In the genomic region with DNA sequence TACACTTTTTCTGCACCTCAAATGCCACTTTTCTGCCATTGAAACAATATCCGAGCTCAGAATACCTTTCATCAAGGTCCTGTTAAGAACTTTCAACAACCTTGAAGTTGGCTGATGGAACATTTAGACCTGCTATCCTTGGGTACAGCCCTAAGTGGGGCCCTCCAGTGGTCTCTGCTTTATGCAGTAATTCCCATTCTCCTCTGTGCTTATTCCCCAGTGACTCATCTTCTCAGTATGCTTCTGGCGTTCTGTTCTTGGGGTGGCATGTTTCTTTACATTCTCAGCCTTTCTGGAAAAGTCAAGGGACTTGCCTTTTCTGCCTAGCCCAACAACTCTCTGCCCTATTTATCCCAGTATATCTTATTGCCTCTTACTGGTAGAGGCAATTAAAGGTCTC, we compare ENCODE assay signal across 8 cellular contexts. TPM values are rescaled to one million over a fixed set of nuclear protein-coding genes. Genes with fewer than 3 reads are reported as not detected.
DNase-seq lines count a peak whose midpoint lies in the region; ATAC-seq and TF ChIP-seq lines count a peak whose summit lies in the region.

No MANE protein-coding gene starts in this region.

- peak overlapping the region; percentile 34 to 75 for H3K27ac Mint-ChIP-seq in natural killer cell treated with Interleukin-12 subunit alpha and Interleukin-12 subunit beta and Interleukin-15 and Interleukin-18, amount 100 ng/mL, for 72 hours
- H3K27ac Mint-ChIP-seq in natural killer cell (peak overlapping the region in 1 of 2 donors; percentile 41), nephron progenitor cell (no peak overlapping the region)

- no peak for ATAC-seq in natural killer cell treated with Interleukin-12 subunit alpha and Interleukin-12 subunit beta and Interleukin-15 and Interleukin-18, amount 100 ng/mL, for 72 hours
- no peak for ATAC-seq in natural killer cell
- ATAC-seq in SK-N-SH treated with all-trans-retinoic acid at 6 μM for 48 hours: peak; percentile 96
- ATAC-seq in HG02981 (IDR thresholded peaks at IDR 0.05; ENCODE audit: unreplicated experiment): no peak

- intact Hi-C loops in natural killer cell (cut with micrococcal nuclease): no loop called here

- peaks cover 59 to 80% of the 10 kb centered on the region in 2 donors for H3K4me1 Mint-ChIP-seq in natural killer cell treated with Interleukin-12 subunit alpha and Interleukin-12 subunit beta and Interleukin-15 and Interleukin-18, amount 100 ng/mL, for 72 hours (ENCODE audit: low read depth in 2 of 2)
- H3K4me1 Mint-ChIP-seq in natural killer cell (peaks cover 64 to 67% of the 10 kb centered on the region in 2 donors), nephron progenitor cell (peaks cover 60% of the 10 kb centered on the region)

- peak overlapping the region; percentile 6 for H3K4me3 Mint-ChIP-seq in natural killer cell treated with Interleukin-12 subunit alpha and Interleukin-12 subunit beta and Interleukin-15 and Interleukin-18, amount 100 ng/mL, for 72 hours
- no peak overlapping the region for H3K4me3 Mint-ChIP-seq in natural killer cell
- no peak overlapping the region for H3K4me3 Mint-ChIP-seq in nephron progenitor cell

- no peak for DNase-seq in natural killer cell treated with Interleukin-12 subunit alpha and Interleukin-12 subunit beta and Interleukin-15 and Interleukin-18, amount 100 ng/mL, for 72 hours (ENCODE audit: low spot score)
- DNase-seq in natural killer cell (no peak), fibroblast of peridontal ligament (ENCODE audit: extremely low read depth) (peak; percentile 68), nephron progenitor cell (no peak), T1000 (lab: John Stamatoyannopoulos, UW) (no peak)
- DNase-seq in stimulated activated CD4-positive, alpha-beta T cell treated with anti-CD3 and anti-CD28 coated beads, Interleukin-1b, Interleukin-23, amount 100 ng/mL, for 48 hours: no peak

- no peaks in the 10 kb centered on the region for H3K27me3 Mint-ChIP-seq in natural killer cell treated with Interleukin-12 subunit alpha and Interleukin-12 subunit beta and Interleukin-15 and Interleukin-18, amount 100 ng/mL, for 72 hours
- H3K27me3 Mint-ChIP-seq in natural killer cell (ENCODE audit: low read depth in 2 of 2): no peaks in the 10 kb centered on the region
- peaks cover 2% of the 10 kb centered on the region for H3K27me3 Mint-ChIP-seq in nephron progenitor cell (ENCODE audit: low read depth, poor library complexity)

- H3K36me3 Mint-ChIP-seq in natural killer cell treated with Interleukin-12 subunit alpha and Interleukin-12 subunit beta and Interleukin-15 and Interleukin-18, amount 100 ng/mL, for 72 hours: peaks cover 9% of the 10 kb centered on the region
- H3K36me3 Mint-ChIP-seq in natural killer cell (no peaks in the 10 kb centered on the region), nephron progenitor cell (ENCODE audit: low read depth) (peaks cover 19% of the 10 kb centered on the region)

- no peaks in the 10 kb centered on the region for H3K9me3 Mint-ChIP-seq in natural killer cell treated with Interleukin-12 subunit alpha and Interleukin-12 subunit beta and Interleukin-15 and Interleukin-18, amount 100 ng/mL, for 72 hours
- H3K9me3 Mint-ChIP-seq in natural killer cell (no peaks in the 10 kb centered on the region), nephron progenitor cell (no peaks in the 10 kb centered on the region)

- TF ChIP-seq CTCF in natural killer cell (IDR thresholded peaks at IDR 0.05) (no peak), nephron progenitor cell (IDR thresholded peaks at IDR 0.05) (no peak)

TF ChIP-seq in SK-N-SH treated with all-trans-retinoic acid at 6 μM for 48 hours, 23 proteins besides CTCF, POLR2A, EP300 and RAD21:
- TF ChIP-seq ZNF70 (CRISPR knock-in tag; IDR thresholded peaks at IDR 0.05) (no peak), TOX (CRISPR knock-in tag; IDR thresholded peaks at IDR 0.05; ENCODE audit: borderline replicate concordance) (no peak), RARB (CRISPR knock-in tag; IDR thresholded peaks at IDR 0.05) (no peak), ZNF565 (CRISPR knock-in tag; conservative IDR thresholded peaks at IDR 0.05; ENCODE audit: low read depth) (no peak)
- TF ChIP-seq, protein P1, sequence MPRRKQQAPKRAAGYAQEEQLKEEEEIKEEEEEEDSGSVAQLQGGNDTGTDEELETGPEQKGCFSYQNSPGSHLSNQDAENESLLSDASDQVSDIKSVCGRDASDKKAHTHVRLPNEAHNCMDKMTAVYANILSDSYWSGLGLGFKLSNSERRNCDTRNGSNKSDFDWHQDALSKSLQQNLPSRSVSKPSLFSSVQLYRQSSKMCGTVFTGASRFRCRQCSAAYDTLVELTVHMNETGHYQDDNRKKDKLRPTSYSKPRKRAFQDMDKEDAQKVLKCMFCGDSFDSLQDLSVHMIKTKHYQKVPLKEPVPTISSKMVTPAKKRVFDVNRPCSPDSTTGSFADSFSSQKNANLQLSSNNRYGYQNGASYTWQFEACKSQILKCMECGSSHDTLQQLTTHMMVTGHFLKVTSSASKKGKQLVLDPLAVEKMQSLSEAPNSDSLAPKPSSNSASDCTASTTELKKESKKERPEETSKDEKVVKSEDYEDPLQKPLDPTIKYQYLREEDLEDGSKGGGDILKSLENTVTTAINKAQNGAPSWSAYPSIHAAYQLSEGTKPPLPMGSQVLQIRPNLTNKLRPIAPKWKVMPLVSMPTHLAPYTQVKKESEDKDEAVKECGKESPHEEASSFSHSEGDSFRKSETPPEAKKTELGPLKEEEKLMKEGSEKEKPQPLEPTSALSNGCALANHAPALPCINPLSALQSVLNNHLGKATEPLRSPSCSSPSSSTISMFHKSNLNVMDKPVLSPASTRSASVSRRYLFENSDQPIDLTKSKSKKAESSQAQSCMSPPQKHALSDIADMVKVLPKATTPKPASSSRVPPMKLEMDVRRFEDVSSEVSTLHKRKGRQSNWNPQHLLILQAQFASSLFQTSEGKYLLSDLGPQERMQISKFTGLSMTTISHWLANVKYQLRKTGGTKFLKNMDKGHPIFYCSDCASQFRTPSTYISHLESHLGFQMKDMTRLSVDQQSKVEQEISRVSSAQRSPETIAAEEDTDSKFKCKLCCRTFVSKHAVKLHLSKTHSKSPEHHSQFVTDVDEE (CRISPR knock-in tag; IDR thresholded peaks at IDR 0.05): no peak

RNA-seq across cellular contexts. Expression of a gene that starts 7.1 kb away (rescaled TPM):
- total RNA-seq in natural killer cell treated with Interleukin-12 subunit alpha and Interleukin-12 subunit beta and Interleukin-15 and Interleukin-18, amount 100 ng/mL, for 72 hours: 100 to 1,000 TPM; 160 to 345 TPM
- 100 to 1,000 TPM in 2 of 3 donors, 10 to 100 TPM in 1; 89.9 to 107 (median 100) TPM for total RNA-seq in natural killer cell

RNA-seq across cellular contexts. Expression of a gene that starts 52.3 kb away (rescaled TPM):
- total RNA-seq in natural killer cell treated with Interleukin-12 subunit alpha and Interleukin-12 subunit beta and Interleukin-15 and Interleukin-18, amount 100 ng/mL, for 72 hours: not detected
- under 1 TPM; 0.47 to 0.75 (median 0.75) TPM for total RNA-seq in natural killer cell
